17 cellular contexts compared by ENCODE assay signal in the genomic region with DNA sequence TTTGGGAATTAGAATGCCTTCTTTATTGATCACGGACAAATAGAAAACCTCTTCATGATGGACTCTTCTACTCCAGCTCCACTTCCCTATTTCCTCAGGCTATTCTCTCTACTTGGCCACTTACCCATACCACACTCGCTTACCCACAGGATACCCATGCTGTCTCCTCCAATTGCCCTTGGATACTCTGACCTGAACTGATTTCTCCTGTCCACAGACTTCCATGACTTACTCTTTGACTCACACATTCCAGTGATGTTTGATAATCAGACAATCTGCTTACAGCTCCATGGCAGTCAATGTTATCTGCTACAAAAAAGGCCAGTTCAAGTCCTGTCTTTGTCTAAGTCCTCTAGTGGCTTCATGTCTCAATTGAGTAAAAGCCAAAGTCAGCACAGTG.
DNase-seq lines count a peak whose midpoint lies in the region; ATAC-seq and TF ChIP-seq lines count a peak whose summit lies in the region.
"Had no signal": no experiment of that assay in that cellular context is flagged by ENCODE, and none has a peak within 500 bp of the region (broad histone marks: within the 10 kb centered on the region; RNA-seq: fewer than 3 reads in every experiment).

No MANE protein-coding gene starts in this region.

- H3K23ac ChIP-seq in IMR-90 (ENCODE audit: low read depth, low read length): no peak overlapping the region

- no TSS peak for BruUV-seq in IMR-90 (replicated peaks; lab: Mats Ljungman, UMichigan)

- no peaks in the 10 kb centered on the region for H3K9me3 ChIP-seq in IMR-90 (ENCODE audit: control insufficient read depth, insufficient read depth, low read length)
- H3K9me3 ChIP-seq: Caco-2 had no signal

- peak overlapping the region; percentile 3; the same call in 1 of the 2 replicates for H3K4ac ChIP-seq in IMR-90 (ENCODE audit: low read depth, low read length)

- H3K4me1 ChIP-seq in IMR-90 (ENCODE audit: control insufficient read depth, insufficient read depth, low read length): peaks cover 4% of the 10 kb centered on the region; the same call in 1 of the 2 replicates
- H3K4me1 ChIP-seq: Caco-2 had no signal

- no peak overlapping the region for H2BK5ac ChIP-seq in IMR-90 (ENCODE audit: low read depth, low read length, poor library complexity, severe bottlenecking)

- H3K4me3 ChIP-seq in IMR-90 (ENCODE audit: insufficient read depth, low read depth, low read length): no peak overlapping the region

- TF ChIP-seq RAD21 in IMR-90 (IDR thresholded peaks at IDR 0.05; ENCODE audit: low read length): no peak

- no peak overlapping the region for H3K56ac ChIP-seq in IMR-90 (ENCODE audit: extremely low read depth, insufficient read depth, low read length)

- H2BK15ac ChIP-seq in IMR-90 (ENCODE audit: low read depth, low read length): no peak overlapping the region

- peak overlapping the region; percentile 26; the same call in 1 of the 2 replicates for H2BK120ac ChIP-seq in IMR-90 (ENCODE audit: low read depth, low read length)

- peak; percentile 38; the same call in 1 of the 2 replicates for ATAC-seq in IMR-90 (ENCODE audit: low read depth)

- H3K79me1 ChIP-seq in IMR-90 (ENCODE audit: low read depth in 1 of 2, low read length in 2 of 2): no peaks in the 10 kb centered on the region

- in situ Hi-C loops in IMR-90 (cut with MboI; ENCODE audit: low sequenced_read_pairs): no loop called here

- 0 out of 2 replicates have a peak overlapping the region, but pooled peaks have one; percentile 43 for H3K18ac ChIP-seq in IMR-90 (ENCODE audit: low read depth, low read length)

- 0 out of 2 replicates have a peak overlapping the region, but pooled peaks have one; percentile 18 for H3K14ac ChIP-seq in IMR-90 (replicated peaks; ENCODE audit: low read depth, low read length)

- dilution Hi-C loops in IMR-90 (cut with HindIII; ENCODE audit: low sequenced_read_pairs, unreplicated experiment): no loop called here

- no peaks in the 10 kb centered on the region for H4K20me1 ChIP-seq in IMR-90 (ENCODE audit: insufficient read depth, low read length)

- TF ChIP-seq POLR2A in IMR-90 (IDR thresholded peaks at IDR 0.05; ENCODE audit: low read depth, low read length): no peak

- peak overlapping the region; percentile 38 for H2BK20ac ChIP-seq in IMR-90 (ENCODE audit: low read depth, low read length)

- TF ChIP-seq CTCF in IMR-90 (conservative IDR thresholded peaks at IDR 0.05; ENCODE audit: low read depth, low read length): no peak

- H3K9me1 ChIP-seq in IMR-90 (ENCODE audit: insufficient read depth, low read length): no peaks in the 10 kb centered on the region

- H4K5ac ChIP-seq in IMR-90 (ENCODE audit: low read depth, low read length): no peak overlapping the region

- no peaks in the 10 kb centered on the region for H3K27me3 ChIP-seq in IMR-90 (ENCODE audit: control insufficient read depth, insufficient read depth, low read length)

- POLR2A ChIA-PET in IMR-90 (lab: Charles Lee; ENCODE audit: unreplicated experiment): no interaction called here

- H3K4me2 ChIP-seq in IMR-90 (ENCODE audit: low read depth, low read length): no peak overlapping the region

- H4K91ac ChIP-seq in IMR-90 (ENCODE audit: insufficient read depth, low read depth, low read length): peak overlapping the region; percentile 23; the same call in 1 of the 2 replicates

- no peak overlapping the region for H3K9ac ChIP-seq in IMR-90 (ENCODE audit: low read depth, low read length)

- H3K36me3 ChIP-seq in IMR-90 (ENCODE audit: control insufficient read depth, insufficient read depth, low read length): no peaks in the 10 kb centered on the region

- no peak overlapping the region for H2AK5ac ChIP-seq in IMR-90 (ENCODE audit: low read depth, low read length)

- H4K8ac ChIP-seq in IMR-90 (ENCODE audit: low read depth in 2 of 2, low read length in 2 of 2): no peak overlapping the region

- intact Hi-C loops in IMR-90 (cut with micrococcal nuclease): loop anchor here (5.0 kb wide), 1 partner anchor 227 kb away; no protein-coding TSS in a partner anchor

- DNase-seq in EH (ENCODE audit: low read depth): peak; percentile 50
- peak; percentile 47 for DNase-seq in IMR-90
- peak; percentile 42 for DNase-seq in fibroblast of peridontal ligament (ENCODE audit: extremely low read depth)
- no peak for DNase-seq in NCI-H1694 treated with DMSO at 0.1 percent for 48 hours (lab: John Stamatoyannopoulos, UW)
- DNase-seq in DMS 273 treated with DMSO at 0.1 percent for 48 hours (lab: John Stamatoyannopoulos, UW): no peak
- no peak for DNase-seq in NCI-H2107 treated with DMSO at 0.1 percent for 48 hours (lab: John Stamatoyannopoulos, UW; ENCODE audit: unreplicated experiment)
- DNase-seq in stimulated activated CD4-positive, alpha-beta T cell treated with anti-CD3 and anti-CD28 coated beads, Interleukin-1b, Interleukin-23, amount 100 ng/mL, for 48 hours: no peak
- DNase-seq: Caco-2; CD4-positive, alpha-beta T cell; H7; Kasumi-1; NCI-H1092 treated with DMSO at 0.1 percent for 48 hours; NCI-H2081 treated with DMSO at 0.1 percent for 48 hours; NCI-H748 treated with DMSO at 0.1 percent for 48 hours; Right ventricle myocardium superior; SW 1271 had no signal

- H3K27ac ChIP-seq in IMR-90 (ENCODE audit: insufficient read depth, low read length): no peak overlapping the region
- H3K27ac ChIP-seq: HL-60 had no signal

- no peak overlapping the region for H2AFZ ChIP-seq in IMR-90 (replicated peaks; ENCODE audit: low read length, poor library complexity)

- no CpG with 5 or more reads among the region's 2 CpGs for WGBS in IMR-90 (ENCODE audit: extremely low coverage in 2 of 2, insufficient read length in 1 of 2), 2 experiments

- CTCF ChIA-PET in IMR-90 (lab: Yijun Ruan, JAX): no interaction called here

- H2AK9ac ChIP-seq in IMR-90 (replicated peaks; ENCODE audit: low read depth, low read length, poor library complexity): no peak overlapping the region

TF ChIP-seq in IMR-90, 13 proteins besides CTCF, POLR2A, EP300 and RAD21:
- TF ChIP-seq RCOR1 (IDR thresholded peaks at IDR 0.05; ENCODE audit: insufficient replicate concordance, low read length) (no peak), MAZ (IDR thresholded peaks at IDR 0.05; ENCODE audit: borderline replicate concordance, low read depth, low read length) (no peak), FOS (IDR thresholded peaks at IDR 0.05; ENCODE audit: low read depth, low read length) (no peak)
- TF ChIP-seq, protein P1, sequence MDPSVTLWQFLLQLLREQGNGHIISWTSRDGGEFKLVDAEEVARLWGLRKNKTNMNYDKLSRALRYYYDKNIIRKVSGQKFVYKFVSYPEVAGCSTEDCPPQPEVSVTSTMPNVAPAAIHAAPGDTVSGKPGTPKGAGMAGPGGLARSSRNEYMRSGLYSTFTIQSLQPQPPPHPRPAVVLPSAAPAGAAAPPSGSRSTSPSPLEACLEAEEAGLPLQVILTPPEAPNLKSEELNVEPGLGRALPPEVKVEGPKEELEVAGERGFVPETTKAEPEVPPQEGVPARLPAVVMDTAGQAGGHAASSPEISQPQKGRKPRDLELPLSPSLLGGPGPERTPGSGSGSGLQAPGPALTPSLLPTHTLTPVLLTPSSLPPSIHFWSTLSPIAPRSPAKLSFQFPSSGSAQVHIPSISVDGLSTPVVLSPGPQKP (IDR thresholded peaks at IDR 0.05; ENCODE audit: borderline replicate concordance, low read depth, low read length): no peak

Comparison
In these comparisons a context has a peak if more than half of its experiments do, and no peak if none do; other contexts are left out.
1. DNase-seq: peak in EH (single experiment), IMR-90 (single experiment) and fibroblast of peridontal ligament (single experiment); none in NCI-H1694 treated with DMSO at 0.1 percent for 48 hours (single experiment), DMS 273 treated with DMSO at 0.1 percent for 48 hours (single experiment), NCI-H2107 treated with DMSO at 0.1 percent for 48 hours (single experiment) and stimulated activated CD4-positive, alpha-beta T cell treated with anti-CD3 and anti-CD28 coated beads, Interleukin-1b, Interleukin-23, amount 100 ng/mL, for 48 hours (single experiment).